18 cellular contexts compared by ENCODE assay signal in genomic region chr6:150717419-150717818, GRCh38.
A peak's percentile ranks its signal among the peaks of the same experiment; 100 is the strongest.
DNase-seq lines count a peak whose midpoint lies in the region; ATAC-seq and TF ChIP-seq lines count a peak whose summit lies in the region.
"Had no signal": no experiment of that assay in that cellular context is flagged by ENCODE, and none has a peak within 500 bp of the region (broad histone marks: within the 10 kb centered on the region; RNA-seq: fewer than 3 reads in every experiment).

No MANE protein-coding gene starts in this region.

- H4K20me1 ChIP-seq in MM.1S (ENCODE audit: insufficient read depth, low read length), result no peaks in the 10 kb centered on the region

- H3K9ac ChIP-seq in MM.1S (ENCODE audit: low read length), result no peak overlapping the region

- no peak for TF ChIP-seq POLR2A in lower leg skin (IDR thresholded peaks at IDR 0.05)

- H3K9me3 ChIP-seq in left lung, result no peaks in the 10 kb centered on the region
- no peaks in the 10 kb centered on the region for H3K9me3 ChIP-seq in MM.1S (replicated peaks; ENCODE audit: insufficient read depth, low read length)
- H3K9me3 ChIP-seq: sigmoid colon had no signal

- H3K9me2 ChIP-seq in MM.1S (replicated peaks; ENCODE audit: insufficient read depth, low read length), result no peaks in the 10 kb centered on the region

- H3K27ac Mint-ChIP-seq in type B pancreatic cell, result peak overlapping the region; percentile 36
- H3K27ac Mint-ChIP-seq: activated T-helper 17 cell treated with anti-CD3 and anti-CD28 coated beads, Interleukin-2, amount 50 U/mL, for 72 hours; CD8-positive, alpha-beta memory T cell; natural killer cell treated with Interleukin-12 subunit alpha and Interleukin-12 subunit beta and Interleukin-15 and Interleukin-18, amount 100 ng/mL, for 72 hours had no signal

- no peak overlapping the region for H3K4me3 Mint-ChIP-seq in type B pancreatic cell
- H3K4me3 Mint-ChIP-seq: activated T-helper 17 cell treated with anti-CD3 and anti-CD28 coated beads, Interleukin-2, amount 50 U/mL, for 72 hours; CD8-positive, alpha-beta memory T cell; natural killer cell treated with Interleukin-12 subunit alpha and Interleukin-12 subunit beta and Interleukin-15 and Interleukin-18, amount 100 ng/mL, for 72 hours had no signal

- H3K27ac ChIP-seq in RWPE1, result no peak overlapping the region
- no peak overlapping the region for H3K27ac ChIP-seq in left lung
- H3K27ac ChIP-seq in MM.1S (ENCODE audit: low read length), result no peak overlapping the region
- H3K27ac ChIP-seq: HL-60, sigmoid colon had no signal

- H3K4me1 Mint-ChIP-seq in type B pancreatic cell (ENCODE audit: unreplicated experiment), result peaks cover 49% of the 10 kb centered on the region

- peak; percentile 86 for ATAC-seq in left lung
- ATAC-seq in HG03442 (IDR thresholded peaks at IDR 0.05; ENCODE audit: unreplicated experiment), result no peak
- ATAC-seq: activated T-helper 17 cell treated with anti-CD3 and anti-CD28 coated beads, Interleukin-2, amount 50 U/mL, for 72 hours; natural killer cell treated with Interleukin-12 subunit alpha and Interleukin-12 subunit beta and Interleukin-15 and Interleukin-18, amount 100 ng/mL, for 72 hours had no signal

- no peaks in the 10 kb centered on the region for H3K36me3 Mint-ChIP-seq in type B pancreatic cell
- H3K36me3 Mint-ChIP-seq: natural killer cell treated with Interleukin-12 subunit alpha and Interleukin-12 subunit beta and Interleukin-15 and Interleukin-18, amount 100 ng/mL, for 72 hours had no signal

- WGBS in lower leg skin, 2 donors, result 86 to 89% methylated on average over 8 of the region's 8 CpGs

- no peak overlapping the region for H3K4me2 ChIP-seq in MM.1S (ENCODE audit: low read depth, low read length)

- TF ChIP-seq CTCF in RWPE1 (conservative IDR thresholded peaks at IDR 0.05; ENCODE audit: low read depth) (no peak), left lung (IDR thresholded peaks at IDR 0.05) (no peak), type B pancreatic cell (conservative IDR thresholded peaks at IDR 0.05) (no peak), lower leg skin (IDR thresholded peaks at IDR 0.05) (no peak), MM.1S (IDR thresholded peaks at IDR 0.05; ENCODE audit: low read length) (no peak)

- POLR2A ChIA-PET in RWPE1 (lab: Yijun Ruan, JAX; ENCODE audit: low non-redundant PET), result no interaction called here

- no peaks in the 10 kb centered on the region for H3K79me2 ChIP-seq in MM.1S (ENCODE audit: low read length)

- no peaks in the 10 kb centered on the region for H3K36me3 ChIP-seq in left lung
- H3K36me3 ChIP-seq in MM.1S (replicated peaks; ENCODE audit: insufficient read depth, low read length), result no peaks in the 10 kb centered on the region
- H3K36me3 ChIP-seq: sigmoid colon had no signal

- H3K27me3 ChIP-seq in left lung (no peaks in the 10 kb centered on the region), MM.1S (replicated peaks; ENCODE audit: insufficient read depth, low read length) (no peaks in the 10 kb centered on the region)
- H3K27me3 ChIP-seq: sigmoid colon had no signal

- peaks cover 3% of the 10 kb centered on the region for H3K9me3 Mint-ChIP-seq in type B pancreatic cell
- H3K9me3 Mint-ChIP-seq: activated T-helper 17 cell treated with anti-CD3 and anti-CD28 coated beads, Interleukin-2, amount 50 U/mL, for 72 hours; CD8-positive, alpha-beta memory T cell; natural killer cell treated with Interleukin-12 subunit alpha and Interleukin-12 subunit beta and Interleukin-15 and Interleukin-18, amount 100 ng/mL, for 72 hours had no signal

- H3K4me3 ChIP-seq in left lung (no peak overlapping the region), lower leg skin (ENCODE audit: low read depth, poor library complexity, severe bottlenecking) (no peak overlapping the region), MM.1S (ENCODE audit: low read length) (no peak overlapping the region)
- H3K4me3 ChIP-seq: sigmoid colon had no signal

- H3K4me1 ChIP-seq in left lung (peaks cover 0 to 13% of the 10 kb centered on the region in 2 donors), MM.1S (ENCODE audit: low read length) (no peaks in the 10 kb centered on the region)

- no peaks in the 10 kb centered on the region for H3F3A ChIP-seq in MM.1S (ENCODE audit: insufficient read depth, low read length)

- CTCF ChIA-PET in RWPE1 (lab: Yijun Ruan, JAX), result no interaction called here

- H2AFZ ChIP-seq in MM.1S (ENCODE audit: low read length), result no peak overlapping the region

- no peaks in the 10 kb centered on the region for H3K27me3 Mint-ChIP-seq in type B pancreatic cell
- H3K27me3 Mint-ChIP-seq: CD8-positive, alpha-beta memory T cell had no signal

- DNase-seq in NCI-H2196 (lab: John Stamatoyannopoulos, UW; ENCODE audit: unreplicated experiment) (peak; percentile 26), NCI-H2196 treated with DMSO at 0.1 percent for 48 hours (lab: John Stamatoyannopoulos, UW; ENCODE audit: unreplicated experiment) (no peak), RWPE1 (ENCODE audit: low spot score) (peak; percentile 15), left lung (peak in 1 of 2 donors; percentile 72), type B pancreatic cell (ENCODE audit: extremely low spot score, unreplicated experiment) (no peak), lower leg skin (ENCODE audit: low spot score in 2 of 2) (no peak), MM.1S (no peak)
- DNase-seq: CD8-positive, alpha-beta memory T cell; cerebellar nuclear complex; erythroblast; kidney glomerular epithelial cell; NCI-H2081 treated with DMSO at 0.1 percent for 48 hours; sigmoid colon; stimulated activated CD4-positive, alpha-beta T cell treated with anti-CD3 and anti-CD28 coated beads, Interleukin-4, amount 100 ng/mL, for 24 hours had no signal

- intact Hi-C loops in left lung (cut with DNase I) (no loop called here), lower leg skin (cut with DNase I; ENCODE audit: low total_unique reads) (no loop called here)

Comparison
In these comparisons a context has a peak if more than half of its experiments do, and no peak if none do; other contexts are left out.
1. DNase-seq: peak in NCI-H2196 (single experiment) and RWPE1 (single experiment); none in NCI-H2196 treated with DMSO at 0.1 percent for 48 hours (single experiment), type B pancreatic cell (single experiment), lower leg skin (0 of 2) and MM.1S (single experiment).